Comparison of ENCODE assay signal across 8 cellular contexts in genomic region chr9:136050706-136051567, GRCh38. TPM values are rescaled to one million over a fixed set of nuclear protein-coding genes. Genes with fewer than 3 reads are reported as not detected.
DNase-seq lines count a peak whose midpoint lies in the region; ATAC-seq and TF ChIP-seq lines count a peak whose summit lies in the region.

No MANE protein-coding gene starts in this region.

- H3K9me3 ChIP-seq in SK-N-MC (ENCODE audit: low read depth, low read length) (no peaks in the 10 kb centered on the region), heart left ventricle (no peaks in the 10 kb centered on the region)

- no peak for ATAC-seq in heart left ventricle
- no peak for ATAC-seq in HG03520 (IDR thresholded peaks at IDR 0.05; ENCODE audit: unreplicated experiment)
- no peak for ATAC-seq in GM21447 (IDR thresholded peaks at IDR 0.05; ENCODE audit: unreplicated experiment)

- peaks cover 6 to 85% (median 61%) of the 10 kb centered on the region in 12 donors for H3K4me1 ChIP-seq in heart left ventricle

- WGBS in heart left ventricle, 4 donors: 11 to 64% (median 25%) methylated on average over 21 to 66 of the region's 66 CpGs

- intact Hi-C loops in heart left ventricle (cut with DNase I): loop anchor here in 5 of 10 donors (5.0 kb wide), 3 partner anchors 36 to 66 kb away; partner anchors contain the start of gene TMEM250 (in 1 of the 5)

- peak overlapping the region; percentile 87 for H3K9ac ChIP-seq in SK-N-MC (ENCODE audit: insufficient read length)

- no peaks in the 10 kb centered on the region for H3K27me3 ChIP-seq in heart left ventricle

- DNase-seq in DMS79 treated with DMSO at 0.1 percent for 48 hours (lab: John Stamatoyannopoulos, UW): peak; percentile 10
- DNase-seq in SK-N-MC (ENCODE audit: low read depth, low spot score): no peak
- peak in 1 of 5 donors; percentile 45 for DNase-seq in heart left ventricle
- DNase-seq in putamen (ENCODE audit: low spot score): peak; percentile 18
- no peak for DNase-seq in SW480 (ENCODE audit: low spot score)
- DNase-seq in T-helper 2 cell: no peak

- no peak for TF ChIP-seq POLR2A in heart left ventricle (IDR thresholded peaks at IDR 0.05)

- H3K4me3 ChIP-seq in SK-N-MC: peak overlapping the region; percentile 93
- H3K4me3 ChIP-seq in heart left ventricle: peak overlapping the region; percentile 29 to 63 (median 53)

- H3K36me3 ChIP-seq in SK-N-MC (ENCODE audit: insufficient read depth, low read length) (peaks cover 41% of the 10 kb centered on the region), heart left ventricle (peaks cover 0 to 38% (median 17%) of the 10 kb centered on the region in 9 donors)

- TF ChIP-seq CTCF in heart left ventricle (IDR thresholded peaks at IDR 0.05): peak in 1 of 12 donors; percentile 2

- H3K27ac ChIP-seq in SK-N-MC (peak overlapping the region; percentile 98), heart left ventricle (peak overlapping the region; percentile 2 to 88 (median 80))

RNA-seq across cellular contexts. Expression of gene NACC2, which starts 44.2 kb away (rescaled TPM):
- 10 to 100 TPM; 38.7 to 66.5 (median 47.5) TPM for total RNA-seq in heart left ventricle
- polyA plus RNA-seq in heart left ventricle: 10 to 100 TPM; 17.9 to 39.1 TPM

Comparison
In these comparisons a context has a peak if more than half of its experiments do, and no peak if none do; other contexts are left out.
1. DNase-seq: peak in DMS79 treated with DMSO at 0.1 percent for 48 hours (single experiment) and putamen (single experiment); none in SK-N-MC (single experiment), SW480 (single experiment) and T-helper 2 cell (0 of 5).